Comparison of ENCODE assay signal across 1 cellular context in genomic region chr6:52663935-52664184, GRCh38.
TF ChIP-seq lines count a peak whose summit lies in the region.

No MANE protein-coding gene starts in this region.

TF ChIP-seq in K562, 482 proteins besides CTCF, POLR2A, EP300 and RAD21 (continued from another document and continues in another):
- TF ChIP-seq ZNF511 (CRISPR knock-in tag; IDR thresholded peaks at IDR 0.05) (no peak), ZNF23 (CRISPR knock-in tag; IDR thresholded peaks at IDR 0.05) (no peak), ZBTB1 (CRISPR knock-in tag; IDR thresholded peaks at IDR 0.05; ENCODE audit: borderline replicate concordance, low read depth) (no peak), USF1 (CRISPR knock-in tag; IDR thresholded peaks at IDR 0.05) (no peak), SMC3 (conservative IDR thresholded peaks at IDR 0.05; ENCODE audit: insufficient read depth, low read depth, low read length) (no peak), MAZ (CRISPR knock-in tag; conservative IDR thresholded peaks at IDR 0.05 in 1 of 2, IDR thresholded peaks at IDR 0.05 in 1 of 2) (0 out of 4 replicates have a peak, but pooled peaks of 1 of the 2 experiments have one; percentile 1), HMG20A (CRISPR knock-in tag; conservative IDR thresholded peaks at IDR 0.05) (no peak), TCF3 (CRISPR knock-in tag; IDR thresholded peaks at IDR 0.05) (no peak), RCOR1 (IDR thresholded peaks at IDR 0.05; ENCODE audit: borderline replicate concordance in 1 of 2, low read depth in 2 of 2, low read length in 2 of 2) (0 out of 4 replicates have a peak, but pooled peaks of 1 of the 2 experiments have one; percentile 7), ERF (CRISPR knock-in tag; IDR thresholded peaks at IDR 0.05) (no peak), U2AF1 (optimal IDR thresholded peaks at IDR 0.05; ENCODE audit: low read depth, low read length) (no peak), COPS2 (conservative IDR thresholded peaks at IDR 0.05) (no peak), SREBF2 (CRISPR knock-in tag; IDR thresholded peaks at IDR 0.05) (no peak), ZNF24 (IDR thresholded peaks at IDR 0.05) (no peak), EWSR1 (IDR thresholded peaks at IDR 0.05; ENCODE audit: borderline replicate concordance, low read depth, partially characterized antibody) (no peak), ZNF41 (CRISPR knock-in tag; conservative IDR thresholded peaks at IDR 0.05) (no peak), ZNF395 (CRISPR knock-in tag; IDR thresholded peaks at IDR 0.05) (no peak), GMEB1 (CRISPR knock-in tag; IDR thresholded peaks at IDR 0.05) (no peak), ZBTB43 (CRISPR knock-in tag; IDR thresholded peaks at IDR 0.05) (no peak), PRDM10 (IDR thresholded peaks at IDR 0.05; ENCODE audit: partially characterized antibody) (no peak), ZBTB2 (IDR thresholded peaks at IDR 0.05) (no peak), ZNF174 (CRISPR knock-in tag; IDR thresholded peaks at IDR 0.05) (no peak), NONO (IDR thresholded peaks at IDR 0.05; ENCODE audit: low read depth in 2 of 2, low read length in 1 of 2) (no peak), ZNF408 (CRISPR knock-in tag; IDR thresholded peaks at IDR 0.05; ENCODE audit: low read depth) (no peak), ETS2 (tag; IDR thresholded peaks at IDR 0.05; ENCODE audit: borderline replicate concordance, poor library complexity, severe bottlenecking) (no peak), HSF4 (CRISPR knock-in tag; IDR thresholded peaks at IDR 0.05; ENCODE audit: borderline replicate concordance) (no peak), ZNF512 (tag; IDR thresholded peaks at IDR 0.05) (peak; percentile 60; the same call in 1 of the 2 replicates), CREB1 (IDR thresholded peaks at IDR 0.05) (no peak), CREB1 (CRISPR knock-in tag; IDR thresholded peaks at IDR 0.05) (no peak), ZBTB40 (IDR thresholded peaks at IDR 0.05) (peak; percentile 27; the same call in 1 of the 2 replicates), ZBTB40 (CRISPR knock-in tag; IDR thresholded peaks at IDR 0.05) (no peak), SMAD3 (CRISPR knock-in tag; conservative IDR thresholded peaks at IDR 0.05) (no peak), DPF2 (IDR thresholded peaks at IDR 0.05) (0 out of 2 replicates have a peak, but pooled peaks have one; percentile 22), MED1 (CRISPR knock-in tag; IDR thresholded peaks at IDR 0.05; ENCODE audit: borderline replicate concordance) (no peak)
